ENCODE assay signal across 8 cellular contexts in genomic region chr6:27753668-27754407, GRCh38.
DNase-seq lines count a peak whose midpoint lies in the region; ATAC-seq, FAIRE-seq and TF ChIP-seq lines count a peak whose summit lies in the region.

No MANE protein-coding gene starts in this region.

- no peaks in the 10 kb centered on the region for H3K36me3 ChIP-seq in brain microvascular endothelial cell (replicated peaks)

- in situ Hi-C loops in brain microvascular endothelial cell (cut with HindIII; ENCODE audit: low pct_ligation_motif_present, low sequenced_read_pairs): no loop called here

- ATAC-seq in GM18502 (IDR thresholded peaks at IDR 0.05; ENCODE audit: poor library complexity, unreplicated experiment) (peak; percentile 60), HG02973 (IDR thresholded peaks at IDR 0.05; ENCODE audit: unreplicated experiment) (peak; percentile 36)

- TF ChIP-seq CTCF in 22Rv1 (IDR thresholded peaks at IDR 0.05) (0 out of 2 replicates have a peak, but pooled peaks have one; percentile 7), brain microvascular endothelial cell (IDR thresholded peaks at IDR 0.05; ENCODE audit: low read depth, low read length, missing control alignments) (peak; percentile 46)

- H3K4me3 ChIP-seq in brain microvascular endothelial cell (ENCODE audit: low read depth, low read length): peak overlapping the region; percentile 91

- no peaks in the 10 kb centered on the region for H3K27me3 ChIP-seq in brain microvascular endothelial cell (replicated peaks)

- DNase-seq in NCI-H2081 treated with DMSO at 0.1 percent for 48 hours (lab: John Stamatoyannopoulos, UW) (peak; percentile 47), brain microvascular endothelial cell (peak; percentile 91), inferior parietal cortex (ENCODE audit: extremely low spot score) (peak; percentile 74)
- DNase-seq in stimulated activated CD4-positive, alpha-beta T cell treated with anti-CD3 and anti-CD28 coated beads, Interleukin-12 subunit alpha, Interleukin-12 subunit beta, amount 100 ng/mL, for 4 hours: peak; percentile 70

- FAIRE-seq in TTC549 (lab: Jason Lieb, UNC): peak; percentile 90

- no peak overlapping the region for H3K27ac ChIP-seq in 22Rv1
- H3K27ac ChIP-seq in brain microvascular endothelial cell: peak overlapping the region; percentile 49
